In genomic region chr2:108911401-108911800, GRCh38 we compare ENCODE assay signal across 28 cellular contexts.
"Had no signal": no experiment of that assay in that cellular context is flagged by ENCODE, and none has a peak within 500 bp of the region (broad histone marks: within the 10 kb centered on the region; RNA-seq: fewer than 3 reads in every experiment).

No MANE protein-coding gene starts in this region.

- H3K4me1 ChIP-seq: Peyer's patch had no signal

- DNase-seq: activated B cell treated with CpG ODN at 0.5 μM for 24 hours; activated CD4-positive, alpha-beta T cell treated with anti-CD3 and anti-CD28 coated beads for 1 hour; activated CD4-positive, alpha-beta T cell treated with anti-CD3 and anti-CD28 coated beads, Interleukin-2, amount 10 ng/mL, durations not matched to agents 24 days and 14 days; activated CD4-positive, alpha-beta T cell treated with anti-CD3 and anti-CD28 coated beads, Interleukin-2, amount 50 U/mL, for 48 hours; activated gamma-delta T cell treated with Interleukin-2 at 50 U/mL for 16 hours; activated naive CD4-positive, alpha-beta T cell treated with anti-CD3 and anti-CD28 coated beads, Interleukin-2, amount 10 ng/mL, durations not matched to agents 7 days and 5 days; activated naive CD8-positive, alpha-beta T cell treated with anti-CD3 and anti-CD28 coated beads for 36 hours; brain microvascular endothelial cell; cerebellar nuclear complex; Karpas-422; MM.1S; NCI-H1105 treated with DMSO at 0.1 percent for 48 hours; NCI-H1436 treated with DMSO at 0.1 percent for 48 hours; NCI-H187; NCI-H2081; NCI-H510A treated with DMSO at 0.1 percent for 48 hours; NCI-H69; NK-92 treated with Interleukin-12 subunit alpha and Interleukin-12 subunit beta, amount 100 ng/mL, for 24 hours; OCI-M1; Right ventricle myocardium superior; SJCRH30; T-helper 17 cell; T1000 had no signal

- H3K27me3 ChIP-seq: brain microvascular endothelial cell, cardiac muscle cell, Peyer's patch, SJCRH30 had no signal

- H3K4me3 ChIP-seq: cardiac muscle cell, K562, Peyer's patch, SJCRH30 had no signal

- H3K27ac ChIP-seq: brain microvascular endothelial cell, cardiac muscle cell, Peyer's patch, RWPE1, SJCRH30 had no signal

- ATAC-seq: activated T-helper 17 cell treated with anti-CD3 and anti-CD28 coated beads, Interleukin-2, amount 50 U/mL, for 72 hours; T-helper 17 cell had no signal

- H3K36me3 ChIP-seq: brain microvascular endothelial cell, cardiac muscle cell, Peyer's patch, SJCRH30 had no signal

- H3K9me3 ChIP-seq: Peyer's patch, SJCRH30 had no signal
